Comparison of ENCODE assay signal across 20 cellular contexts in genomic region chr9:108397286-108397685, GRCh38.
DNase-seq lines count a peak whose midpoint lies in the region; ATAC-seq, FAIRE-seq and TF ChIP-seq lines count a peak whose summit lies in the region.
"Had no signal": no experiment of that assay in that cellular context is flagged by ENCODE, and none has a peak within 500 bp of the region (broad histone marks: within the 10 kb centered on the region; RNA-seq: fewer than 3 reads in every experiment).

No MANE protein-coding gene starts in this region.

- no peaks in the 10 kb centered on the region for H3K9me3 ChIP-seq in mammary epithelial cell (replicated peaks; ENCODE audit: insufficient read depth, low read length)
- H3K9me3 ChIP-seq in breast epithelium = peaks cover 0 to 5% of the 10 kb centered on the region in 2 donors
- H3K9me3 ChIP-seq in mucosa of descending colon = peaks cover 4% of the 10 kb centered on the region
- H3K9me3 ChIP-seq: Caco-2 had no signal

- H3K27ac ChIP-seq in mammary epithelial cell (ENCODE audit: insufficient read depth, low read depth, low read length) (no peak overlapping the region), breast epithelium (no peak overlapping the region)
- H3K27ac ChIP-seq: 22Rv1; A549; BLaER1 treated with 17β-estradiol and CSF1 and Interleukin-3, amounts not matched to agents 10 nM and 100 nM; C4-2B had no signal

- H3K4me1 ChIP-seq in mammary epithelial cell (ENCODE audit: insufficient read depth, low read length) (no peaks in the 10 kb centered on the region), breast epithelium (no peaks in the 10 kb centered on the region), mucosa of descending colon (ENCODE audit: low read depth) (no peaks in the 10 kb centered on the region)
- H3K4me1 ChIP-seq: A549; BLaER1 treated with 17β-estradiol and CSF1 and Interleukin-3, amounts not matched to agents 10 nM and 100 nM; Caco-2 had no signal

- H2AFZ ChIP-seq in mammary epithelial cell (ENCODE audit: low read depth, low read length) = no peak overlapping the region

- H3K36me3 ChIP-seq in mammary epithelial cell (ENCODE audit: insufficient read depth, low read length) (no peaks in the 10 kb centered on the region), breast epithelium (no peaks in the 10 kb centered on the region), mucosa of descending colon (ENCODE audit: low read depth) (no peaks in the 10 kb centered on the region)
- H3K36me3 ChIP-seq: BLaER1 treated with 17β-estradiol and CSF1 and Interleukin-3, amounts not matched to agents 10 nM and 100 nM had no signal

- dilution Hi-C loops in mammary epithelial cell (cut with HindIII; ENCODE audit: low sequenced_read_pairs) = no loop called here

- TF ChIP-seq CTCF in mammary epithelial cell (conservative IDR thresholded peaks at IDR 0.05 in 1 of 2, IDR thresholded peaks at IDR 0.05 in 1 of 2; ENCODE audit: extremely low read depth in 1 of 2, insufficient read depth in 1 of 2, low read depth in 1 of 2, low read length in 2 of 2) (no peak), breast epithelium (IDR thresholded peaks at IDR 0.05) (no peak), fibroblast of mammary gland (conservative IDR thresholded peaks at IDR 0.05; ENCODE audit: control insufficient read depth, insufficient read depth, low read depth, low read length) (no peak), mucosa of descending colon (IDR thresholded peaks at IDR 0.05) (no peak)

- peak; percentile 6 for DNase-seq in mammary epithelial cell
- DNase-seq in breast epithelium (ENCODE audit: low spot score in 2 of 2) = no peak
- peak; percentile 30 for DNase-seq in fibroblast of mammary gland (ENCODE audit: low read depth)
- no peak for DNase-seq in mucosa of descending colon
- DNase-seq in GM19239 (ENCODE audit: insufficient read length, low spot score) = no peak
- DNase-seq in NCI-H446 (lab: John Stamatoyannopoulos, UW) = no peak
- DNase-seq: AML-193; Caco-2; Calu3; CD4-positive, alpha-beta T cell; CD8-positive, alpha-beta T cell; DMS79 treated with DMSO at 0.1 percent for 48 hours; GF-D8 had no signal

- H3K4me3 ChIP-seq in mammary epithelial cell (replicated peaks in 1 of 3; ENCODE audit: insufficient read depth in 1 of 3, low read depth in 2 of 3, low read length in 3 of 3) (no peak overlapping the region), breast epithelium (no peak overlapping the region), fibroblast of mammary gland (ENCODE audit: control insufficient read depth, low read depth, low read length) (no peak overlapping the region), mucosa of descending colon (no peak overlapping the region)
- H3K4me3 ChIP-seq: A549; BLaER1 treated with 17β-estradiol and CSF1 and Interleukin-3, amounts not matched to agents 10 nM and 100 nM had no signal

- no peak for TF ChIP-seq POLR2A in breast epithelium (IDR thresholded peaks at IDR 0.05)

- ATAC-seq in mucosa of descending colon = peak; percentile 14
- ATAC-seq: A549; CD8-positive, alpha-beta T cell had no signal

- BruUV-seq in mammary epithelial cell (replicated peaks; lab: Mats Ljungman, UMichigan) = no TSS peak

- H4K20me1 ChIP-seq in mammary epithelial cell (ENCODE audit: insufficient read depth, low read length) = no peaks in the 10 kb centered on the region
- H4K20me1 ChIP-seq: BLaER1 treated with 17β-estradiol and CSF1 and Interleukin-3, amounts not matched to agents 10 nM and 100 nM had no signal

- no peak overlapping the region for H3K9ac ChIP-seq in mammary epithelial cell (ENCODE audit: insufficient read depth, low read length)
- H3K9ac ChIP-seq: BLaER1 treated with 17β-estradiol and CSF1 and Interleukin-3, amounts not matched to agents 10 nM and 100 nM had no signal

- no peaks in the 10 kb centered on the region for H3K27me3 ChIP-seq in mammary epithelial cell (ENCODE audit: insufficient read depth, low read length)
- H3K27me3 ChIP-seq in breast epithelium = no peaks in the 10 kb centered on the region
- H3K27me3 ChIP-seq: BLaER1 treated with 17β-estradiol and CSF1 and Interleukin-3, amounts not matched to agents 10 nM and 100 nM had no signal

- no peaks in the 10 kb centered on the region for H3K79me2 ChIP-seq in mammary epithelial cell (ENCODE audit: insufficient read depth, low read length)

- no peak for FAIRE-seq in GM19239 (lab: Jason Lieb, UNC)
- FAIRE-seq: A549, D721Med, G401.6, GM12891 had no signal

- intact Hi-C loops in mammary epithelial cell (cut with micrococcal nuclease) (no loop called here), breast epithelium (cut with DNase I; ENCODE audit: low total_unique reads) (no loop called here), mucosa of descending colon (cut with DNase I, micrococcal nuclease) (no loop called here)

- CTCF ChIA-PET in mammary epithelial cell (lab: Charles Lee; ENCODE audit: low non-redundant PET) = no interaction called here

- in situ Hi-C loops in mammary epithelial cell (cut with MboI; ENCODE audit: low sequenced_read_pairs in 2 of 2) = no loop called here

- H3K4me2 ChIP-seq in mammary epithelial cell (ENCODE audit: insufficient read depth, low read depth, low read length) = no peak overlapping the region
- H3K4me2 ChIP-seq: A549; BLaER1 treated with 17β-estradiol and CSF1 and Interleukin-3, amounts not matched to agents 10 nM and 100 nM had no signal

Comparison
In these comparisons a context has a peak if more than half of its experiments do, and no peak if none do; other contexts are left out.
1. DNase-seq: peak in mammary epithelial cell (single experiment) and fibroblast of mammary gland (single experiment); none in breast epithelium (0 of 2), mucosa of descending colon (0 of 3), GM19239 (single experiment) and NCI-H446 (0 of 2).